ENCODE assay signal across 18 cellular contexts in the genomic region with DNA sequence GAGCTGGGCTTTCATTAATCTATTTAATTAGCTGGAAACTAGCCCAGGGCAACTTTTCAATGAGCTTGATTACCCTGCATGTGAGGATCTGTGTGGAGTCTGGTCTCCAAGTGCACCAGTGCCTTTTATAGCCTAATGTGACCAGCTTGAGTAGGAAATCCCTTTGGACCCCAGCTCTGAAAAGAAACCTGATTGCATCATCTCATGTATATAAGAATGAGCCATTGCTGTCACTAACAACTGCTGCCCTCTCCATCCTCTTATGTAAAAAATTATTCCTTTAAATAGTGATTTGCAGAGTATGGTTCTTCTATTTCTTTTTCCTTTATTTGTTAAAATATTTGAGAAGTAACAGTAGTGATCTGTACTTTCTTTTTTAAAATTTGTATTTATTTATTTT.
A peak's percentile ranks its signal among the peaks of the same experiment; 100 is the strongest.
DNase-seq lines count a peak whose midpoint lies in the region; ATAC-seq and TF ChIP-seq lines count a peak whose summit lies in the region.
"Had no signal": no experiment of that assay in that cellular context is flagged by ENCODE, and none has a peak within 500 bp of the region (broad histone marks: within the 10 kb centered on the region; RNA-seq: fewer than 3 reads in every experiment).

No MANE protein-coding gene starts in this region.

- TF ChIP-seq POLR2A in NB4 (IDR thresholded peaks at IDR 0.05; ENCODE audit: extremely low read depth, insufficient read length), result no peak

- no peak for TF ChIP-seq CTCF in NB4 (IDR thresholded peaks at IDR 0.05; ENCODE audit: low read depth, low read length)

- DNase-seq in ELF-1 (ENCODE audit: low read depth, low spot score) (peak; percentile 10), NB4 (ENCODE audit: low read depth) (peak; percentile 18), OCI-M1 (lab: John Stamatoyannopoulos, UW) (peak; percentile 42), islet precursor cell (peak; percentile 60)
- no peak for DNase-seq in activated CD8-positive, alpha-beta memory T cell treated with anti-CD3 and anti-CD28 coated beads for 24 hours
- DNase-seq: Caco-2, DMS53, Karpas-422, MM.1S, NCI-H2029, NCI-H510A, NCI-H774, SJCRH30, T-helper 17 cell had no signal

- ATAC-seq in GM19328 (IDR thresholded peaks at IDR 0.05; ENCODE audit: unreplicated experiment), result no peak
- no peak for ATAC-seq in GM21619 (IDR thresholded peaks at IDR 0.05; ENCODE audit: unreplicated experiment)
- ATAC-seq in GM19324 (IDR thresholded peaks at IDR 0.05; ENCODE audit: low FRiP score, unreplicated experiment), result no peak
- ATAC-seq: GM23338, T-helper 17 cell had no signal

- no peak overlapping the region for H3K4me3 ChIP-seq in NB4 (ENCODE audit: low read depth, low read length)
- H3K4me3 ChIP-seq: GM23338, SJCRH30 had no signal
